In the genomic region with DNA sequence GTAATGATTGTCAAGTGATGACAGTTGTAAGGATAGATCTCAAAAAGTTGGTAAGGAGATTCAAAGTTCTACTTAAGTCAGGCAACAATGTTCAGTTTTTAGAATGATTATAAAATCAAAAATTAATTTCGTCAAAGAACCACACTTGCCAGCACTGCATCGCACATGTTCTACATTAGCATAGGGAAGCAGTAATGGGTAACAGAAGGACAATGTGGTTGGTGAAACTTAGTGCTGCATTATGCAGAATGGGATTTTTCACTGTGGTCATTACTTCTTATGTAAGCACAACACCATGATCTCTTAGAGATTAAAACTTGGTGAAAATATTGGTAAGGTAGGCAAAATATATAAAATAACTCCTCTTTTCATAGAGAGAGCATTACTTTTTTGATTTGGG, we compare ENCODE assay signal across 36 cellular contexts.
"Had no signal": no experiment of that assay in that cellular context is flagged by ENCODE, and none has a peak within 500 bp of the region (broad histone marks: within the 10 kb centered on the region; RNA-seq: fewer than 3 reads in every experiment).

No MANE protein-coding gene starts in this region.

- H3K4me1 Mint-ChIP-seq: activated naive CD4-positive, alpha-beta T cell treated with anti-CD3 and anti-CD28 coated beads, Interleukin-2, amount 10 ng/mL, durations not matched to agents 7 days and 5 days; activated naive CD4-positive, alpha-beta T cell treated with anti-CD3 and anti-CD28 coated beads, Interleukin-2, amount 50 U/mL, for 24 hours; activated naive CD8-positive, alpha-beta T cell treated with anti-CD3 and anti-CD28 coated beads, Interleukin-2, amount 10 ng/mL, durations not matched to agents 7 days and 5 days; brain had no signal

- DNase-seq: activated CD4-positive, alpha-beta memory T cell treated with anti-CD3 and anti-CD28 coated beads, Interleukin-2, amount 10 ng/mL, durations not matched to agents 7 days and 5 days; activated CD4-positive, alpha-beta T cell treated with anti-CD3 and anti-CD28 coated beads for 1 hour; activated CD4-positive, alpha-beta T cell treated with anti-CD3 and anti-CD28 coated beads for 36 hours; activated CD4-positive, alpha-beta T cell treated with anti-CD3 and anti-CD28 coated beads for 48 hours; activated CD4-positive, alpha-beta T cell treated with anti-CD3 and anti-CD28 coated beads, Interleukin-2, amount 10 ng/mL, durations not matched to agents 7 days and 5 days; activated CD4-positive, alpha-beta T cell treated with anti-CD3 and anti-CD28 coated beads, Interleukin-2, amount 50 U/mL, for 48 hours; activated CD4-positive, CD25-positive, alpha-beta regulatory T cell; activated CD8-positive, alpha-beta memory T cell treated with anti-CD3 and anti-CD28 coated beads, Interleukin-2, amount 50 U/mL, for 4 hours; activated effector memory CD4-positive, alpha-beta T cell treated with Interleukin-2 at 50 U/mL for 16 hours; activated gamma-delta T cell; activated naive CD4-positive, alpha-beta T cell treated with anti-CD3 and anti-CD28 coated beads, Interleukin-2, amount 10 ng/mL, durations not matched to agents 7 days and 5 days; activated naive CD4-positive, alpha-beta T cell treated with Interleukin-2 at 50 U/mL for 16 hours; activated naive CD8-positive, alpha-beta T cell treated with anti-CD3 and anti-CD28 coated beads, Interleukin-2, amount 10 ng/mL, durations not matched to agents 7 days and 5 days; activated naive CD8-positive, alpha-beta T cell treated with anti-CD3 and anti-CD28 coated beads, Interleukin-2, amount 50 U/mL, for 24 hours; activated T-cell treated with anti-CD3 and anti-CD28 coated beads for 4 hours; activated T-cell treated with anti-CD3 and anti-CD28 coated beads, Interleukin-2, amount 50 U/mL, for 1 hour; activated T-cell treated with anti-CD3 and anti-CD28 coated beads, Interleukin-2, amount 50 U/mL, for 48 hours; amygdala; anterior cingulate cortex; caudate nucleus; cerebellar nuclear complex; T-helper 1 cell; T-helper 2 cell; T-helper 9 cell; WERI-Rb-1 had no signal

- H3K27me3 Mint-ChIP-seq: activated CD4-positive, alpha-beta memory T cell treated with anti-CD3 and anti-CD28 coated beads, Interleukin-2, amount 10 ng/mL, durations not matched to agents 7 days and 5 days; activated CD4-positive, alpha-beta T cell treated with anti-CD3 and anti-CD28 coated beads for 36 hours; activated naive CD4-positive, alpha-beta T cell treated with anti-CD3 and anti-CD28 coated beads, Interleukin-2, amount 10 ng/mL, durations not matched to agents 7 days and 5 days; activated naive CD4-positive, alpha-beta T cell treated with anti-CD3 and anti-CD28 coated beads, Interleukin-2, amount 50 U/mL, for 24 hours; activated naive CD8-positive, alpha-beta T cell; activated naive CD8-positive, alpha-beta T cell treated with anti-CD3 and anti-CD28 coated beads, Interleukin-2, amount 10 ng/mL, durations not matched to agents 7 days and 5 days; activated naive CD8-positive, alpha-beta T cell treated with anti-CD3 and anti-CD28 coated beads, Interleukin-2, amount 50 U/mL, for 24 hours; brain; central memory CD8-positive, alpha-beta T cell had no signal

- H3K27me3 ChIP-seq: ascending aorta, cardiac muscle cell had no signal

- H3K4me3 ChIP-seq: ascending aorta, cardiac muscle cell had no signal

- H3K27ac ChIP-seq: ascending aorta, WERI-Rb-1 had no signal

- H3K9me3 ChIP-seq: ascending aorta had no signal

- H3K4me1 ChIP-seq: ascending aorta had no signal

- ATAC-seq: activated CD4-positive, alpha-beta T cell treated with anti-CD3 and anti-CD28 coated beads for 36 hours; activated CD4-positive, CD25-positive, alpha-beta regulatory T cell treated with anti-CD3 and anti-CD28 coated beads, Interleukin-2, amount 50 U/mL, for 24 hours; activated naive CD8-positive, alpha-beta T cell treated with anti-CD3 and anti-CD28 coated beads, Interleukin-2, amount 50 U/mL, for 24 hours; WTC11 had no signal

- H3K27ac Mint-ChIP-seq: activated CD4-positive, alpha-beta memory T cell treated with anti-CD3 and anti-CD28 coated beads, Interleukin-2, amount 10 ng/mL, durations not matched to agents 7 days and 5 days; activated CD4-positive, alpha-beta T cell treated with anti-CD3 and anti-CD28 coated beads for 36 hours; activated CD4-positive, alpha-beta T cell treated with anti-CD3 and anti-CD28 coated beads, Interleukin-2, amount 10 ng/mL, durations not matched to agents 7 days and 5 days; activated naive CD4-positive, alpha-beta T cell treated with anti-CD3 and anti-CD28 coated beads, Interleukin-2, amount 10 ng/mL, durations not matched to agents 7 days and 5 days; activated naive CD4-positive, alpha-beta T cell treated with anti-CD3 and anti-CD28 coated beads, Interleukin-2, amount 50 U/mL, for 24 hours; activated naive CD8-positive, alpha-beta T cell; activated naive CD8-positive, alpha-beta T cell treated with anti-CD3 and anti-CD28 coated beads, Interleukin-2, amount 10 ng/mL, durations not matched to agents 7 days and 5 days; activated naive CD8-positive, alpha-beta T cell treated with anti-CD3 and anti-CD28 coated beads, Interleukin-2, amount 50 U/mL, for 24 hours; activated T-helper 2 cell treated with anti-CD3 and anti-CD28 coated beads, Interferon-gamma antibody, Interleukin-2, Interleukin-4, amounts not matched to agents 10 μg/mL and 5 μg/mL and 100 μg/mL, durations not matched to agents 14 hours and 24 hours and 36 hours; T-helper 1 cell treated with Interleukin-12 subunit alpha and Interleukin-12 subunit beta and Interleukin-4 antibody, amounts not matched to agents 30 μg/mL and 1 μg/mL, for 36 hours; T-helper 2 cell treated with Interferon-gamma antibody and Interleukin-4, amounts not matched to agents 5 μg/mL and 100 μg/mL, for 36 hours; WTC11 had no signal

- H3K36me3 ChIP-seq: ascending aorta, WERI-Rb-1 had no signal

- H3K9me3 Mint-ChIP-seq: activated CD4-positive, alpha-beta memory T cell treated with anti-CD3 and anti-CD28 coated beads, Interleukin-2, amount 10 ng/mL, durations not matched to agents 7 days and 5 days; activated naive CD4-positive, alpha-beta T cell treated with anti-CD3 and anti-CD28 coated beads, Interleukin-2, amount 10 ng/mL, durations not matched to agents 7 days and 5 days; activated naive CD4-positive, alpha-beta T cell treated with anti-CD3 and anti-CD28 coated beads, Interleukin-2, amount 50 U/mL, for 24 hours; activated naive CD8-positive, alpha-beta T cell treated with anti-CD3 and anti-CD28 coated beads, Interleukin-2, amount 50 U/mL, for 24 hours; activated T-helper 2 cell treated with anti-CD3 and anti-CD28 coated beads, Interferon-gamma antibody, Interleukin-2, Interleukin-4, amounts not matched to agents 10 μg/mL and 5 μg/mL and 100 μg/mL, durations not matched to agents 14 hours and 24 hours and 36 hours; brain; central memory CD8-positive, alpha-beta T cell; T-helper 1 cell treated with Interleukin-12 subunit alpha and Interleukin-12 subunit beta and Interleukin-4 antibody, amounts not matched to agents 30 μg/mL and 1 μg/mL, for 36 hours; T-helper 2 cell treated with Interferon-gamma antibody and Interleukin-4, amounts not matched to agents 5 μg/mL and 100 μg/mL, for 36 hours; WTC11 had no signal

- H3K4me3 Mint-ChIP-seq: activated CD4-positive, alpha-beta memory T cell treated with anti-CD3 and anti-CD28 coated beads, Interleukin-2, amount 10 ng/mL, durations not matched to agents 7 days and 5 days; activated CD4-positive, alpha-beta T cell treated with anti-CD3 and anti-CD28 coated beads for 36 hours; activated CD4-positive, alpha-beta T cell treated with anti-CD3 and anti-CD28 coated beads, Interleukin-2, amount 10 ng/mL, durations not matched to agents 7 days and 5 days; activated naive CD4-positive, alpha-beta T cell treated with anti-CD3 and anti-CD28 coated beads, Interleukin-2, amount 10 ng/mL, durations not matched to agents 7 days and 5 days; activated naive CD4-positive, alpha-beta T cell treated with anti-CD3 and anti-CD28 coated beads, Interleukin-2, amount 50 U/mL, for 24 hours; activated naive CD8-positive, alpha-beta T cell; activated naive CD8-positive, alpha-beta T cell treated with anti-CD3 and anti-CD28 coated beads, Interleukin-2, amount 10 ng/mL, durations not matched to agents 7 days and 5 days; activated naive CD8-positive, alpha-beta T cell treated with anti-CD3 and anti-CD28 coated beads, Interleukin-2, amount 50 U/mL, for 24 hours; brain; central memory CD8-positive, alpha-beta T cell; T-helper 1 cell treated with Interleukin-12 subunit alpha and Interleukin-12 subunit beta and Interleukin-4 antibody, amounts not matched to agents 30 μg/mL and 1 μg/mL, for 36 hours; T-helper 2 cell treated with Interferon-gamma antibody and Interleukin-4, amounts not matched to agents 5 μg/mL and 100 μg/mL, for 36 hours; WTC11 had no signal

- H3K36me3 Mint-ChIP-seq: activated naive CD4-positive, alpha-beta T cell treated with anti-CD3 and anti-CD28 coated beads, Interleukin-2, amount 10 ng/mL, durations not matched to agents 7 days and 5 days; WTC11 had no signal
